In genomic region chr14:60736494-60736893, GRCh38 we compare ENCODE assay signal across 9 cellular contexts. TPM values are rescaled to one million over a fixed set of nuclear protein-coding genes. Genes with fewer than 3 reads are reported as not detected.
DNase-seq lines count a peak whose midpoint lies in the region; ATAC-seq and TF ChIP-seq lines count a peak whose summit lies in the region.
"Had no signal": no experiment of that assay in that cellular context is flagged by ENCODE, and none has a peak within 500 bp of the region (broad histone marks: within the 10 kb centered on the region; RNA-seq: fewer than 3 reads in every experiment).

No MANE protein-coding gene starts in this region.

- H3K4me1 Mint-ChIP-seq in CD4-positive, alpha-beta T cell (ENCODE audit: low read depth) = peaks cover 48% of the 10 kb centered on the region
- H3K4me1 Mint-ChIP-seq in chondrocyte (ENCODE audit: low read depth) (peaks cover 33% of the 10 kb centered on the region), nephron (peaks cover 27% of the 10 kb centered on the region)

- H3K36me3 ChIP-seq in prostate gland = no peaks in the 10 kb centered on the region

- peaks cover 8% of the 10 kb centered on the region for H3K27me3 ChIP-seq in CD4-positive, alpha-beta T cell (ENCODE audit: control insufficient read depth, insufficient read depth, low read length)
- no peaks in the 10 kb centered on the region for H3K27me3 ChIP-seq in prostate gland (replicated peaks; ENCODE audit: insufficient read depth)

- intact Hi-C loops in CD4-positive, alpha-beta T cell (cut with DNase I, micrococcal nuclease) = loop anchor here in 1 of 2 experiments (10.0 kb wide), 1 partner anchor 248 kb away; the partner anchor contains the start of genes SLC38A6 and TRMT5
- intact Hi-C loops in prostate gland (cut with DNase I) = no loop called here

- no peaks in the 10 kb centered on the region for H3K9me3 ChIP-seq in CD4-positive, alpha-beta T cell (ENCODE audit: control insufficient read depth, low read length)
- no peaks in the 10 kb centered on the region for H3K9me3 ChIP-seq in prostate gland

- no peak overlapping the region for H3K4me3 ChIP-seq in prostate gland

- no peaks in the 10 kb centered on the region for H3K4me1 ChIP-seq in prostate gland (replicated peaks)

- H3K27ac ChIP-seq in CD4-positive, alpha-beta T cell (ENCODE audit: low read depth, low read length) = no peak overlapping the region
- H3K27ac ChIP-seq in prostate gland = no peak overlapping the region

- TF ChIP-seq CTCF in CD4-positive, alpha-beta T cell (IDR thresholded peaks at IDR 0.05) = no peak
- no peak for TF ChIP-seq CTCF in chondrocyte (IDR thresholded peaks at IDR 0.05)
- no peak for TF ChIP-seq CTCF in nephron (IDR thresholded peaks at IDR 0.05; ENCODE audit: unreplicated experiment in 3 of 3)
- no peak for TF ChIP-seq CTCF in prostate gland (IDR thresholded peaks at IDR 0.05)

- H3K27me3 Mint-ChIP-seq in CD4-positive, alpha-beta T cell = peaks cover 10% of the 10 kb centered on the region
- H3K27me3 Mint-ChIP-seq in chondrocyte (ENCODE audit: low read depth) = no peaks in the 10 kb centered on the region
- H3K27me3 Mint-ChIP-seq in nephron (ENCODE audit: low read depth) = no peaks in the 10 kb centered on the region
- H3K27me3 Mint-ChIP-seq: stimulated activated naive CD8-positive, alpha-beta T cell treated with anti-CD3 and anti-CD28 coated beads, Interleukin-15, amount 100 ng/mL, for 72 hours had no signal

- TF ChIP-seq POLR2A in prostate gland (IDR thresholded peaks at IDR 0.05) = no peak

- no peak for ATAC-seq in CD4-positive, alpha-beta T cell (ENCODE audit: poor library complexity)
- ATAC-seq: stimulated activated naive CD8-positive, alpha-beta T cell treated with anti-CD3 and anti-CD28 coated beads, Interleukin-15, amount 100 ng/mL, for 72 hours had no signal

- CTCF ChIA-PET in CD4-positive, alpha-beta T cell (lab: Charles Lee) = no interaction called here

- H3K4me3 Mint-ChIP-seq in CD4-positive, alpha-beta T cell = peak overlapping the region; percentile 58
- H3K4me3 Mint-ChIP-seq in chondrocyte (ENCODE audit: unreplicated experiment) (peak overlapping the region; percentile 94), nephron (peak overlapping the region; percentile 98 to 99 (median 99))

- DNase-seq in CD4-positive, alpha-beta T cell = no peak
- peak; percentile 77 for DNase-seq in LHCN-M2 (ENCODE audit: low read depth)
- no peak for DNase-seq in chondrocyte (ENCODE audit: low spot score)
- DNase-seq in NCI-H446 treated with DMSO at 0.1 percent for 48 hours (lab: John Stamatoyannopoulos, UW) = no peak
- no peak for DNase-seq in mucosa of gallbladder (ENCODE audit: low spot score)
- DNase-seq in prostate gland (ENCODE audit: low spot score) = no peak
- no peak for DNase-seq in OCI-M2 (lab: John Stamatoyannopoulos, UW; ENCODE audit: unreplicated experiment)
- DNase-seq: stimulated activated naive CD8-positive, alpha-beta T cell treated with anti-CD3 and anti-CD28 coated beads, Interleukin-15, amount 100 ng/mL, for 72 hours had no signal

- 16% methylated on average over 4 of the region's 4 CpGs for WGBS in prostate gland

- no peaks in the 10 kb centered on the region for H3K9me3 Mint-ChIP-seq in CD4-positive, alpha-beta T cell
- H3K9me3 Mint-ChIP-seq in chondrocyte (ENCODE audit: low read depth) (no peaks in the 10 kb centered on the region), nephron (no peaks in the 10 kb centered on the region)
- H3K9me3 Mint-ChIP-seq: stimulated activated naive CD8-positive, alpha-beta T cell treated with anti-CD3 and anti-CD28 coated beads, Interleukin-15, amount 100 ng/mL, for 72 hours had no signal

- no peak overlapping the region for H3K27ac Mint-ChIP-seq in CD4-positive, alpha-beta T cell
- H3K27ac Mint-ChIP-seq in chondrocyte (ENCODE audit: unreplicated experiment) (peak overlapping the region; percentile 97), nephron (peak overlapping the region in 2 of 3 experiments; percentile 58 to 91)
- H3K27ac Mint-ChIP-seq: stimulated activated naive CD8-positive, alpha-beta T cell treated with anti-CD3 and anti-CD28 coated beads, Interleukin-15, amount 100 ng/mL, for 72 hours had no signal

- POLR2A ChIA-PET in CD4-positive, alpha-beta T cell (lab: Charles Lee) = interaction anchor here (1.1 kb wide), 1 partner anchor 9 kb away, joined by 5 read pairs; no protein-coding TSS in a partner anchor

- peaks cover 10% of the 10 kb centered on the region for H3K36me3 Mint-ChIP-seq in CD4-positive, alpha-beta T cell (ENCODE audit: low read depth)
- H3K36me3 Mint-ChIP-seq in chondrocyte (ENCODE audit: low read depth) (no peaks in the 10 kb centered on the region), nephron (ENCODE audit: low read depth) (no peaks in the 10 kb centered on the region)

RNA-seq across cellular contexts. Expression of gene MNAT1, which starts 1.9 kb away (rescaled TPM):
- 10 to 100 TPM; 15.4 to 15.9 TPM for total RNA-seq in CD4-positive, alpha-beta T cell
- total RNA-seq in LHCN-M2 (2014; rRNA removed) (56.5 and 77.8 TPM in 2 replicates), chondrocyte (42.4 to 71.1 TPM (median 42.7 TPM) in 3 replicates), mucosa of gallbladder (26.1 TPM), prostate gland (10 to 100 TPM; 16.1 to 62.9 TPM)
- polyA plus RNA-seq in LHCN-M2 (2012) = 33.0 TPM

RNA-seq across cellular contexts. Expression of gene SIX4, which starts 12.3 kb away (rescaled TPM):
- total RNA-seq in CD4-positive, alpha-beta T cell = not detected
- total RNA-seq in LHCN-M2 (2014; rRNA removed) = 21.7 and 29.2 TPM in 2 replicates
- 2.9 TPM for polyA plus RNA-seq in LHCN-M2 (2012)
- total RNA-seq in chondrocyte = 26.0 to 44.9 TPM (median 26.2 TPM) in 3 replicates
- total RNA-seq in mucosa of gallbladder = 2.5 TPM
- total RNA-seq in prostate gland = 10 to 100 TPM; 17.6 to 21.3 TPM
